19 cellular contexts compared by ENCODE assay signal in genomic region chr12:32423598-32423997, GRCh38. TPM values are rescaled to one million over a fixed set of nuclear protein-coding genes. Genes with fewer than 3 reads are reported as not detected.
DNase-seq lines count a peak whose midpoint lies in the region; ATAC-seq, FAIRE-seq and TF ChIP-seq lines count a peak whose summit lies in the region.
"Had no signal": no experiment of that assay in that cellular context is flagged by ENCODE, and none has a peak within 500 bp of the region (broad histone marks: within the 10 kb centered on the region; RNA-seq: fewer than 3 reads in every experiment).

No MANE protein-coding gene starts in this region.

- no peaks in the 10 kb centered on the region for H3K36me3 Mint-ChIP-seq in activated T-cell treated with anti-CD3 and anti-CD28 coated beads, Interleukin-2, amount 50 U/mL, for 4 hours (ENCODE audit: insufficient read depth)

- no peak for TF ChIP-seq RAD21 in A549 (conservative IDR thresholded peaks at IDR 0.05 in 1 of 2, IDR thresholded peaks at IDR 0.05 in 1 of 2)
- no peak for TF ChIP-seq RAD21 in GM12878 (IDR thresholded peaks at IDR 0.05; ENCODE audit: insufficient read depth, low read depth, low read length)

- H3K23ac ChIP-seq in neuronal stem cell (ENCODE audit: low read depth, low read length, poor library complexity) = no peak overlapping the region

- no peak overlapping the region for H3K4ac ChIP-seq in neuronal stem cell (ENCODE audit: low read length)

- H3K4me1 ChIP-seq in A549 = peaks cover 29% of the 10 kb centered on the region
- no peaks in the 10 kb centered on the region for H3K4me1 ChIP-seq in GM12878 (ENCODE audit: control insufficient read depth, insufficient read depth, low read length)
- H3K4me1 ChIP-seq in neuronal stem cell (ENCODE audit: control insufficient read depth in 2 of 2, insufficient read depth in 1 of 2, low read depth in 1 of 2, low read length in 2 of 2) = peaks cover 0 to 4% of the 10 kb centered on the region in 2 donors

- BruUV-seq in GM12878 (replicated peaks; lab: Mats Ljungman, UMichigan) = no TSS peak

- no peaks in the 10 kb centered on the region for H4K20me1 ChIP-seq in GM12878 (ENCODE audit: control insufficient read depth, insufficient read depth)

- H3K36me3 ChIP-seq in SK-N-MC (ENCODE audit: insufficient read depth, low read length) (no peaks in the 10 kb centered on the region), GM12878 (ENCODE audit: control insufficient read depth in 2 of 2, insufficient read depth in 2 of 2, low read length in 1 of 2) (no peaks in the 10 kb centered on the region), neuronal stem cell (replicated peaks in 1 of 2; ENCODE audit: control insufficient read depth in 2 of 2, insufficient read depth in 2 of 2, low read length in 2 of 2) (no peaks in the 10 kb centered on the region)

- CTCF ChIA-PET in A549 (lab: Yijun Ruan, JAX) (interaction anchor here (0.6 to 2.1 kb wide), 5 partner anchors 14 to 1053 kb away, joined by 3 to 7 read pairs (median 3); no protein-coding TSS in a partner anchor), GM12878 (lab: Yijun Ruan, JAX) (no interaction called here)

- no peak overlapping the region for H2AFZ ChIP-seq in GM12878 (ENCODE audit: control insufficient read depth, low read depth, low read length)
- H2AFZ ChIP-seq in neuronal stem cell (ENCODE audit: low read length) = no peak overlapping the region

- RAD21 ChIA-PET in GM12878 (lab: Charles Lee; ENCODE audit: unreplicated experiment) = no interaction called here

- no peak for TF ChIP-seq CTCF in A549 (IDR thresholded peaks at IDR 0.05)
- TF ChIP-seq CTCF in GM12878 (IDR thresholded peaks at IDR 0.05 in 2 of 3, conservative IDR thresholded peaks at IDR 0.05 in 1 of 3; ENCODE audit: control insufficient read depth in 2 of 3, extremely low read depth in 1 of 3, insufficient read depth in 1 of 3, low read depth in 3 of 3, low read length in 3 of 3) = no peak

- peak overlapping the region; percentile 71 to 76; a peak in 4 of 6 replicates for H3K27ac ChIP-seq in A549
- H3K27ac ChIP-seq in SK-N-MC = no peak overlapping the region
- no peak overlapping the region for H3K27ac ChIP-seq in GM12878 (ENCODE audit: control insufficient read depth, insufficient read depth)
- no peak overlapping the region for H3K27ac ChIP-seq in neuronal stem cell (replicated peaks; ENCODE audit: low read length)
- H3K27ac ChIP-seq: HL-60 had no signal

- no peak overlapping the region for H2BK15ac ChIP-seq in neuronal stem cell (ENCODE audit: low read length)

- H2BK120ac ChIP-seq in neuronal stem cell (ENCODE audit: low read depth, low read length) = no peak overlapping the region

- H3K9me3 ChIP-seq in A549 (peaks cover 32% of the 10 kb centered on the region; the same call in 2 of the 3 replicates), SK-N-MC (ENCODE audit: low read depth, low read length) (no peaks in the 10 kb centered on the region), GM12878 (replicated peaks; ENCODE audit: control insufficient read depth, insufficient read depth, low read length) (no peaks in the 10 kb centered on the region), neuronal stem cell (replicated peaks in 1 of 2; ENCODE audit: control insufficient read depth in 2 of 2, insufficient read depth in 1 of 2, low read depth in 1 of 2, low read length in 2 of 2) (peaks cover 0 to 7% of the 10 kb centered on the region in 2 donors)

- H3K4me3 ChIP-seq in A549 = no peak overlapping the region
- no peak overlapping the region for H3K4me3 ChIP-seq in SK-N-MC
- H3K4me3 ChIP-seq in GM12878 = no peak overlapping the region
- no peak overlapping the region for H3K4me3 ChIP-seq in neuronal stem cell (ENCODE audit: low read length in 2 of 2)

- H2BK5ac ChIP-seq in neuronal stem cell (ENCODE audit: low read length) = no peak overlapping the region

- H3K18ac ChIP-seq in neuronal stem cell (ENCODE audit: low read length) = no peak overlapping the region

- in situ Hi-C loops in KBM-7 (cut with MboI; ENCODE audit: low pct_unique_long_range_greater_than_20kb, low sequenced_read_pairs) (no loop called here), GM12878 (cut with MboI) (no loop called here)

- TF ChIP-seq EP300 in A549 (IDR thresholded peaks at IDR 0.05) (no peak), GM12878 (IDR thresholded peaks at IDR 0.05; ENCODE audit: borderline replicate concordance in 1 of 2, control insufficient read depth in 1 of 2, low read depth in 2 of 2, low read length in 2 of 2) (no peak)

- intact Hi-C loops in GM12878 (cut with micrococcal nuclease; ENCODE audit: unreplicated experiment) = no loop called here

- no peak overlapping the region for H4K91ac ChIP-seq in neuronal stem cell (ENCODE audit: low read depth, low read length, poor library complexity)

- H3K9ac ChIP-seq in SK-N-MC (ENCODE audit: insufficient read length) (no peak overlapping the region), GM12878 (ENCODE audit: control insufficient read depth, insufficient read depth, low read length) (no peak overlapping the region), neuronal stem cell (ENCODE audit: low read depth, low read length, poor library complexity) (no peak overlapping the region)

- ATAC-seq in A549 (no peak), GM12878 (no peak)
- no peak for ATAC-seq in activated T-cell treated with anti-CD3 and anti-CD28 coated beads, Interleukin-2, amount 50 U/mL, for 4 hours

- peaks cover 19% of the 10 kb centered on the region for H3K27me3 Mint-ChIP-seq in activated T-cell treated with anti-CD3 and anti-CD28 coated beads, Interleukin-2, amount 50 U/mL, for 4 hours (ENCODE audit: low read depth)

- TF ChIP-seq POLR2A in A549 (IDR thresholded peaks at IDR 0.05; ENCODE audit: low read length) = no peak
- no peak for TF ChIP-seq POLR2A in GM12878 (IDR thresholded peaks at IDR 0.05; ENCODE audit: low read depth, low read length)

- no peak overlapping the region for H4K8ac ChIP-seq in neuronal stem cell (ENCODE audit: low read depth, low read length)

- SMC1A ChIA-PET in GM12878 (lab: Charles Lee; ENCODE audit: uncharacterized antibody, unreplicated experiment) = interaction anchor here (0.6 kb wide), 1 partner anchor 1076 kb away, joined by 3 read pairs; no protein-coding TSS in a partner anchor

- FAIRE-seq in A549 (lab: Jason Lieb, UNC) (no peak), GM12878 (lab: Jason Lieb, UNC) (peak; percentile 47)
- FAIRE-seq: D721Med, G401.6, GM12892 had no signal

- no peak overlapping the region for H3K14ac ChIP-seq in neuronal stem cell (ENCODE audit: low read length)

- no peak overlapping the region for H2BK12ac ChIP-seq in neuronal stem cell (ENCODE audit: low read length)

- peaks cover 15% of the 10 kb centered on the region for H3K9me3 Mint-ChIP-seq in activated T-cell treated with anti-CD3 and anti-CD28 coated beads, Interleukin-2, amount 50 U/mL, for 4 hours

- H3K27me3 ChIP-seq in GM12878 (replicated peaks in 1 of 2; ENCODE audit: control insufficient read depth in 2 of 2, insufficient read depth in 2 of 2, low read length in 1 of 2) = no peaks in the 10 kb centered on the region
- no peaks in the 10 kb centered on the region for H3K27me3 ChIP-seq in neuronal stem cell (ENCODE audit: control insufficient read depth in 3 of 3, insufficient read depth in 3 of 3, low read depth in 1 of 3, low read length in 3 of 3)

- no peak overlapping the region for H2AK5ac ChIP-seq in neuronal stem cell (ENCODE audit: low read depth, low read length)

- no peak overlapping the region for H3K4me3 Mint-ChIP-seq in activated T-cell treated with anti-CD3 and anti-CD28 coated beads, Interleukin-2, amount 50 U/mL, for 4 hours
- H3K4me3 Mint-ChIP-seq: B cell; CD4-positive, alpha-beta memory T cell had no signal

- no peaks in the 10 kb centered on the region for H3K79me2 ChIP-seq in GM12878 (ENCODE audit: control insufficient read depth, insufficient read depth, low read length)

- no peaks in the 10 kb centered on the region for H3K79me1 ChIP-seq in neuronal stem cell (ENCODE audit: low read depth, low read length)

- DNase-seq in A549 (ENCODE audit: low read depth in 1 of 2, low spot score in 1 of 2) (no peak), KBM-7 (peak; percentile 71), SK-N-MC (ENCODE audit: low read depth, low spot score) (peak; percentile 47), GM12878 (ENCODE audit: low read depth, low spot score) (no peak), occipital lobe (lab: John Stamatoyannopoulos, UW) (no peak), SW480 (ENCODE audit: low spot score) (no peak), neuronal stem cell (ENCODE audit: low spot score) (no peak)
- no peak for DNase-seq in activated T-cell treated with anti-CD3 and anti-CD28 coated beads, Interleukin-2, amount 50 U/mL, for 4 hours
- DNase-seq: C1 segment of cervical spinal cord; CD4-positive, alpha-beta memory T cell; COR-L47; DMS153; DMS79 treated with DMSO at 0.1 percent for 48 hours; EL had no signal

- no peaks in the 10 kb centered on the region for H3K4me1 Mint-ChIP-seq in activated T-cell treated with anti-CD3 and anti-CD28 coated beads, Interleukin-2, amount 50 U/mL, for 4 hours (ENCODE audit: low read depth)
- H3K4me1 Mint-ChIP-seq: B cell; CD4-positive, alpha-beta memory T cell had no signal

- POLR2A ChIA-PET in A549 (lab: Yijun Ruan, JAX) (no interaction called here), GM12878 (lab: Charles Lee) (interaction anchor here (0.7 kb wide), 1 partner anchor 26 kb away, joined by 3 read pairs; no protein-coding TSS in a partner anchor)

- H3K4me2 ChIP-seq in A549 = no peak overlapping the region; the same call in 2 of the 3 replicates
- H3K4me2 ChIP-seq in GM12878 (ENCODE audit: control insufficient read depth, insufficient read depth) = no peak overlapping the region
- H3K4me2 ChIP-seq in neuronal stem cell (ENCODE audit: insufficient read depth, low read length, poor library complexity, severe bottlenecking) = no peak overlapping the region

RNA-seq across cellular contexts. Expression of gene FGD4, which starts 24.2 kb away (rescaled TPM):
- polyA plus RNA-seq in A549 (2011; rRNA removed) (5.6 and 6.0 TPM in 2 replicates), A549 (2017; fragmentation: RNase III; extraction: RNeasy Plus Mini Kit Qiagen cat#74134 plus additional on column Dnase treatment) (1.7 to 2.2 TPM (median 2.0 TPM) in 3 replicates), GM12878 (2011; rRNA removed) (0.03 TPM in 1 of 2 replicates, not detected in the other), GM12878 (2014; fragmentation: Illumina TruSeq; extraction: Trizol) (0.01 and 0.03 TPM in 2 replicates), GM12878 (2014; fragmentation: Nextera tagmentation; extraction: Ambion mirVana) (under 1 TPM in 1 of 2 experiments, not detected in 1; 0.05 TPM), GM12878 (2014; rRNA removed) (0.25 TPM in 1 of 2 replicates, not detected in the other), GM12878 (2016; fragmentation: Nextera tagmentation; extraction: Ambion mirVana) (under 1 TPM; 0.05 to 0.08 TPM)
- 0.62 and 0.91 TPM in 2 replicates for polyA plus RNA-seq in A549 (2012; cell fraction: cytosol; rRNA removed)
- polyA plus RNA-seq in A549 (2012; cell fraction: nucleus; rRNA removed) = 1.0 and 1.4 TPM in 2 replicates
- 14.3 and 19.3 TPM in 2 replicates for polyA minus RNA-seq in A549 (2011; rRNA and poly(A)+ RNA removed)
- not detected in 2 replicates for total RNA-seq in GM12878 (2013; cell fraction: nucleolus; rRNA removed)
- total RNA-seq in GM12878 (2014; rRNA removed) (0.11 and 0.17 TPM in 2 replicates), GM12878 (2014; rRNA removed; fragmentation: Illumina TruSeq; extraction: Trizol) (0.09 and 0.13 TPM in 2 replicates), GM12878 (2021) (0.05 and 0.18 TPM in 2 replicates), occipital lobe (86.3 TPM)
- polyA plus RNA-seq in GM12878 (2011; ENCODE audit: low read depth) = not detected
- polyA plus RNA-seq in GM12878 (2011; cell fraction: cytosol; rRNA removed) = not detected in 2 replicates
- polyA plus RNA-seq in GM12878 (2011; cell fraction: nucleus; rRNA removed) = not detected in 2 replicates
- polyA plus RNA-seq in GM12878 (2012) = 0.03 TPM in 1 of 2 replicates, not detected in the other
- polyA minus RNA-seq in GM12878 (2011; rRNA and poly(A)+ RNA removed) = 0.10 TPM in 1 of 2 replicates, not detected in the other
- not detected in 2 replicates for polyA minus RNA-seq in GM12878 (2011; cell fraction: cytosol; rRNA and poly(A)+ RNA removed)
- polyA minus RNA-seq in GM12878 (2011; cell fraction: nucleus; rRNA and poly(A)+ RNA removed) = not detected in 2 replicates
- under 1 TPM; 0.16 to 0.33 (median 0.22) TPM for total RNA-seq in activated T-cell treated with anti-CD3 and anti-CD28 coated beads, Interleukin-2, amount 50 U/mL, for 4 hours
- polyA plus RNA-seq in neuronal stem cell (2013, experiment 1 of 2) = 10.7 TPM
- polyA plus RNA-seq in neuronal stem cell (2013, experiment 2 of 2) = 12.5 TPM

Comparison
In these comparisons a context has a peak if more than half of its experiments do, and no peak if none do; other contexts are left out.
1. DNase-seq: peak in KBM-7 (single experiment) and SK-N-MC (single experiment); none in A549 (0 of 2), GM12878 (single experiment), activated T-cell treated with anti-CD3 and anti-CD28 coated beads, Interleukin-2, amount 50 U/mL, for 4 hours (single experiment), occipital lobe (single experiment), SW480 (single experiment) and neuronal stem cell (single experiment).
2. H3K27ac ChIP-seq: peak in A549 (2 of 2); none in SK-N-MC (single experiment), GM12878 (single experiment) and neuronal stem cell (single experiment).
3. RNA of gene FGD4, which starts 24.2 kb away (total RNA-seq): 86.3 TPM in occipital lobe (single experiment); 0.16 to 0.33 TPM in activated T-cell treated with anti-CD3 and anti-CD28 coated beads, Interleukin-2, amount 50 U/mL, for 4 hours and 0.05 to 0.18 TPM in GM12878; every median in the first group is over 10 times any median in the second.